ENCODE assay signal across 10 cellular contexts in genomic region chr15:53759333-53759975, GRCh38. TPM values are rescaled to one million over a fixed set of nuclear protein-coding genes. Genes with fewer than 3 reads are reported as not detected.
DNase-seq lines count a peak whose midpoint lies in the region; TF ChIP-seq lines count a peak whose summit lies in the region.
"Had no signal": no experiment of that assay in that cellular context is flagged by ENCODE, and none has a peak within 500 bp of the region (broad histone marks: within the 10 kb centered on the region; RNA-seq: fewer than 3 reads in every experiment).

Gene WDR72, minus strand, starts transcription at chr15:53759663. Its CDS starts 26,514 bp downstream, at chr15:53733149.

- no peak for DNase-seq in Caco-2
- peak; percentile 58 for DNase-seq in NCI-H2227 (lab: John Stamatoyannopoulos, UW; ENCODE audit: unreplicated experiment)
- DNase-seq in epithelial cell of proximal tubule (ENCODE audit: low read depth): no peak
- DNase-seq in stimulated activated CD4-positive, alpha-beta T cell treated with anti-CD3 and anti-CD28 coated beads, Interleukin-15, amount 100 ng/mL, for 24 hours: no peak
- DNase-seq in AG20443 (ENCODE audit: low spot score): no peak
- no peak for DNase-seq in DMS 273 (lab: John Stamatoyannopoulos, UW; ENCODE audit: unreplicated experiment)
- no peak for DNase-seq in SIG-M5 (lab: John Stamatoyannopoulos, UW)
- DNase-seq: activated CD4-positive, alpha-beta T cell treated with anti-CD3 and anti-CD28 coated beads for 1 hour; stimulated activated naive CD4-positive, alpha-beta T cell had no signal

- H3K4me3 ChIP-seq in Caco-2 (ENCODE audit: low read depth, low read length): no peak within 1 kb of the TSS
- peak within 1 kb of the TSS; percentile 78 for H3K4me3 ChIP-seq in epithelial cell of proximal tubule (ENCODE audit: low read depth, low read length)

- H3K36me3 Mint-ChIP-seq in Caco-2 (ENCODE audit: insufficient read depth, unreplicated experiment) (no peaks in the 10 kb centered on the region), nephron (ENCODE audit: low read depth) (no peaks in the 10 kb centered on the region)

- no peaks in the 10 kb centered on the region for H3K27me3 Mint-ChIP-seq in Caco-2 (ENCODE audit: insufficient read depth, unreplicated experiment)
- H3K27me3 Mint-ChIP-seq in nephron (ENCODE audit: low read depth): peaks cover 49% of the 10 kb centered on the region

- no peaks in the 10 kb centered on the region for H3K9me3 ChIP-seq in Caco-2

- TF ChIP-seq CTCF in Caco-2 (IDR thresholded peaks at IDR 0.05; ENCODE audit: insufficient read depth in 1 of 2, low read depth in 1 of 2, low read length in 1 of 2, severe bottlenecking in 1 of 2, unreplicated experiment in 1 of 2) (no peak), epithelial cell of proximal tubule (conservative IDR thresholded peaks at IDR 0.05; ENCODE audit: low read depth, low read length) (no peak), nephron (IDR thresholded peaks at IDR 0.05; ENCODE audit: unreplicated experiment in 3 of 3) (no peak)

- H3K4me1 Mint-ChIP-seq in Caco-2 (ENCODE audit: low read depth, unreplicated experiment): peaks cover 6% of the 10 kb centered on the region
- H3K4me1 Mint-ChIP-seq in nephron: no peaks in the 10 kb centered on the region

- H3K27me3 ChIP-seq in Caco-2 (replicated peaks; ENCODE audit: control insufficient read depth, insufficient read depth, low read length): no peaks in the 10 kb centered on the region

- no TSS peak for BruUV-seq in Caco-2 (replicated peaks; lab: Mats Ljungman, UMichigan)

- CTCF ChIA-PET in Caco-2 (lab: Charles Lee): no interaction called here

- POLR2A ChIA-PET in Caco-2 (lab: Charles Lee): no interaction called here

- peaks cover 7% of the 10 kb centered on the region; the same call in 1 of the 2 replicates for H3K4me1 ChIP-seq in Caco-2

- intact Hi-C loops in Caco-2 (cut with micrococcal nuclease; ENCODE audit: unreplicated experiment): no loop called here

- no peaks in the 10 kb centered on the region for H3K36me3 ChIP-seq in Caco-2 (ENCODE audit: control insufficient read depth, insufficient read depth, low read length)

- H3K27ac Mint-ChIP-seq in Caco-2 (ENCODE audit: unreplicated experiment) (no peak within 1 kb of the TSS), nephron (peak within 1 kb of the TSS; percentile 19 to 67 (median 55))

- H3K4me3 Mint-ChIP-seq in Caco-2 (ENCODE audit: unreplicated experiment): no peak within 1 kb of the TSS
- H3K4me3 Mint-ChIP-seq in nephron: peak within 1 kb of the TSS; percentile 77 to 84 (median 80)

- H3K9me3 Mint-ChIP-seq in Caco-2 (ENCODE audit: unreplicated experiment): no peaks in the 10 kb centered on the region
- no peaks in the 10 kb centered on the region for H3K9me3 Mint-ChIP-seq in nephron

RNA-seq across cellular contexts. Expression of gene WDR72, which starts in this region (rescaled TPM):
- total RNA-seq in Caco-2 (2022) (10.1 and 11.2 TPM in 2 replicates), epithelial cell of proximal tubule (1.5 and 2.3 TPM in 2 replicates)
